ENCODE assay signal across 21 cellular contexts in genomic region chr1:234504969-234505773, GRCh38. TPM values are rescaled to one million over a fixed set of nuclear protein-coding genes. Genes with fewer than 3 reads are reported as not detected.
DNase-seq lines count a peak whose midpoint lies in the region; TF ChIP-seq lines count a peak whose summit lies in the region.
"Had no signal": no experiment of that assay in that cellular context is flagged by ENCODE, and none has a peak within 500 bp of the region (broad histone marks: within the 10 kb centered on the region; RNA-seq: fewer than 3 reads in every experiment).

No MANE protein-coding gene starts in this region.

- H3K27me3 Mint-ChIP-seq in activated CD4-positive, alpha-beta T cell treated with anti-CD3 and anti-CD28 coated beads, Interleukin-2, amount 10 ng/mL, durations not matched to agents 7 days and 5 days, result peaks cover 1% of the 10 kb centered on the region
- H3K27me3 Mint-ChIP-seq: activated naive CD8-positive, alpha-beta T cell treated with anti-CD3 and anti-CD28 coated beads for 36 hours had no signal

- CTCF ChIA-PET in activated CD4-positive, alpha-beta T cell treated with anti-CD3 and anti-CD28 coated beads, Interleukin-2, amount 10 ng/mL, durations not matched to agents 7 days and 5 days (lab: Charles Lee), result interaction anchor here (0.6 to 2.2 kb wide), 5 partner anchors 11 to 503 kb away, joined by 3 to 8 read pairs (median 5); no protein-coding TSS in a partner anchor
- CTCF ChIA-PET in mammary epithelial cell (lab: Charles Lee; ENCODE audit: low non-redundant PET), result no interaction called here

- WGBS in mammary epithelial cell (ENCODE audit: low coverage, missing lambda C conversion rate), result 96% methylated on average over 4 of the region's 4 CpGs
- WGBS in sigmoid colon, 2 donors, result 90 to 92% methylated on average over 4 of the region's 4 CpGs

- H3K36me3 ChIP-seq in Karpas-422 (ENCODE audit: insufficient read depth, low read length) (no peaks in the 10 kb centered on the region), mammary epithelial cell (ENCODE audit: insufficient read depth, low read length) (no peaks in the 10 kb centered on the region), sigmoid colon (no peaks in the 10 kb centered on the region)

- H3K4me3 ChIP-seq in Karpas-422 (ENCODE audit: low read length), result no peak overlapping the region
- H3K4me3 ChIP-seq in mammary epithelial cell (replicated peaks in 1 of 3; ENCODE audit: insufficient read depth in 1 of 3, low read depth in 2 of 3, low read length in 3 of 3), result no peak overlapping the region
- no peak overlapping the region for H3K4me3 ChIP-seq in sigmoid colon
- H3K4me3 ChIP-seq: mucosa of descending colon, smooth muscle cell had no signal

- H3K4me1 ChIP-seq in Karpas-422 (ENCODE audit: low read length) (peaks cover 7% of the 10 kb centered on the region; the same call in 1 of the 2 replicates), mammary epithelial cell (ENCODE audit: insufficient read depth, low read length) (peaks cover 36% of the 10 kb centered on the region), sigmoid colon (peaks cover 0 to 14% (median 10%) of the 10 kb centered on the region in 4 donors)

- H2AFZ ChIP-seq in Karpas-422 (ENCODE audit: low read length) (no peak overlapping the region), mammary epithelial cell (ENCODE audit: low read depth, low read length) (peak overlapping the region; percentile 56)

- no peaks in the 10 kb centered on the region for H4K20me1 ChIP-seq in Karpas-422 (ENCODE audit: insufficient read depth, low read depth, low read length)
- H4K20me1 ChIP-seq in mammary epithelial cell (ENCODE audit: insufficient read depth, low read length), result no peaks in the 10 kb centered on the region

- DNase-seq in activated CD4-positive, alpha-beta T cell treated with anti-CD3 and anti-CD28 coated beads, Interleukin-2, amount 10 ng/mL, durations not matched to agents 7 days and 5 days, result no peak
- no peak for DNase-seq in activated CD4-positive, alpha-beta T cell treated with anti-CD3 and anti-CD28 coated beads, Interleukin-2, amount 50 U/mL, for 48 hours
- DNase-seq in Karpas-422 (peak; percentile 28), mammary epithelial cell (no peak), sigmoid colon (peak; percentile 9), KBM-7 (no peak), NAMALWA (ENCODE audit: low spot score) (no peak), GM20000 (ENCODE audit: low spot score) (no peak)
- DNase-seq: activated naive CD8-positive, alpha-beta T cell treated with anti-CD3 and anti-CD28 coated beads for 36 hours; activated T-cell treated with anti-CD3 and anti-CD28 coated beads, Interleukin-2, amount 50 U/mL, for 1 hour; CD4-positive, alpha-beta T cell; central memory CD4-positive, alpha-beta T cell; effector CD8-positive, alpha-beta T cell; hypothalamus; mucosa of descending colon; NCI-H146; NCI-H345; NK-92 treated with Interleukin-12 subunit alpha and Interleukin-12 subunit beta, amount 100 ng/mL, for 24 hours; SIG-M5; T1000 had no signal

- intact Hi-C loops in mammary epithelial cell (cut with micrococcal nuclease), result loop anchor here (1.0 kb wide), 1 partner anchor 59 kb away; no protein-coding TSS in a partner anchor
- intact Hi-C loops in sigmoid colon (cut with DNase I), result loop anchor here (5.0 kb wide), 1 partner anchor 82 kb away; no protein-coding TSS in a partner anchor

- peak overlapping the region; percentile 28 for H3K27ac Mint-ChIP-seq in activated CD4-positive, alpha-beta T cell treated with anti-CD3 and anti-CD28 coated beads, Interleukin-2, amount 10 ng/mL, durations not matched to agents 7 days and 5 days
- H3K27ac Mint-ChIP-seq: activated naive CD8-positive, alpha-beta T cell treated with anti-CD3 and anti-CD28 coated beads for 36 hours; CD4-positive, alpha-beta T cell had no signal

- H3K9me2 ChIP-seq in Karpas-422 (replicated peaks; ENCODE audit: insufficient read depth, low read length), result no peaks in the 10 kb centered on the region

- dilution Hi-C loops in mammary epithelial cell (cut with HindIII; ENCODE audit: low sequenced_read_pairs), result loop anchor here (5.0 to 10.0 kb wide), 3 partner anchors 47 to 197 kb away; no protein-coding TSS in a partner anchor

- no peak for TF ChIP-seq EP300 in sigmoid colon (IDR thresholded peaks at IDR 0.05)

- H3K4me2 ChIP-seq in Karpas-422 (ENCODE audit: low read depth, low read length, poor library complexity, severe bottlenecking) (no peak overlapping the region), mammary epithelial cell (ENCODE audit: insufficient read depth, low read depth, low read length) (peak overlapping the region; percentile 40)
- H3K4me2 ChIP-seq: smooth muscle cell had no signal

- H3K27ac ChIP-seq in Karpas-422 (ENCODE audit: low read length) (no peak overlapping the region), mammary epithelial cell (ENCODE audit: insufficient read depth, low read depth, low read length) (peak overlapping the region; percentile 90), sigmoid colon (no peak overlapping the region)

- H3K27me3 ChIP-seq in Karpas-422 (ENCODE audit: low read length) (no peaks in the 10 kb centered on the region), mammary epithelial cell (ENCODE audit: insufficient read depth, low read length) (no peaks in the 10 kb centered on the region), sigmoid colon (no peaks in the 10 kb centered on the region)

- BruUV-seq in mammary epithelial cell (replicated peaks; lab: Mats Ljungman, UMichigan), result TSS peak; percentile 77

- H3K9me3 ChIP-seq in Karpas-422 (ENCODE audit: low read length), result no peaks in the 10 kb centered on the region
- H3K9me3 ChIP-seq in mammary epithelial cell (replicated peaks; ENCODE audit: insufficient read depth, low read length), result no peaks in the 10 kb centered on the region
- no peaks in the 10 kb centered on the region for H3K9me3 ChIP-seq in sigmoid colon
- H3K9me3 ChIP-seq: mucosa of descending colon had no signal

- peaks cover 6% of the 10 kb centered on the region for H3K36me3 Mint-ChIP-seq in activated CD4-positive, alpha-beta T cell treated with anti-CD3 and anti-CD28 coated beads, Interleukin-2, amount 10 ng/mL, durations not matched to agents 7 days and 5 days (ENCODE audit: low read depth)

- TF ChIP-seq CTCF in mammary epithelial cell (conservative IDR thresholded peaks at IDR 0.05 in 1 of 2, IDR thresholded peaks at IDR 0.05 in 1 of 2; ENCODE audit: extremely low read depth in 1 of 2, insufficient read depth in 1 of 2, low read depth in 1 of 2, low read length in 2 of 2) (no peak), sigmoid colon (IDR thresholded peaks at IDR 0.05) (no peak), GM20000 (IDR thresholded peaks at IDR 0.05; ENCODE audit: extremely low read depth, missing control alignments) (no peak)

- POLR2A ChIA-PET in activated CD4-positive, alpha-beta T cell treated with anti-CD3 and anti-CD28 coated beads, Interleukin-2, amount 10 ng/mL, durations not matched to agents 7 days and 5 days (lab: Charles Lee), result no interaction called here

- H3K9ac ChIP-seq in Karpas-422 (ENCODE audit: low read length) (no peak overlapping the region), mammary epithelial cell (ENCODE audit: insufficient read depth, low read length) (peak overlapping the region; percentile 56)

- in situ Hi-C loops in mammary epithelial cell (cut with MboI; ENCODE audit: low sequenced_read_pairs in 2 of 2) (loop anchor here in 1 of 2 donors (5.0 kb wide), 1 partner anchor 102 kb away; no protein-coding TSS in a partner anchor), KBM-7 (cut with MboI; ENCODE audit: low pct_unique_long_range_greater_than_20kb, low sequenced_read_pairs) (no loop called here)

- peaks cover 6% of the 10 kb centered on the region for H3K9me3 Mint-ChIP-seq in activated CD4-positive, alpha-beta T cell treated with anti-CD3 and anti-CD28 coated beads, Interleukin-2, amount 10 ng/mL, durations not matched to agents 7 days and 5 days
- H3K9me3 Mint-ChIP-seq: CD4-positive, alpha-beta T cell had no signal

- peaks cover 26% of the 10 kb centered on the region for H3K4me1 Mint-ChIP-seq in activated CD4-positive, alpha-beta T cell treated with anti-CD3 and anti-CD28 coated beads, Interleukin-2, amount 10 ng/mL, durations not matched to agents 7 days and 5 days

- H3K79me2 ChIP-seq in Karpas-422 (ENCODE audit: low read length) (no peaks in the 10 kb centered on the region), mammary epithelial cell (ENCODE audit: insufficient read depth, low read length) (no peaks in the 10 kb centered on the region)

- TF ChIP-seq POLR2A in sigmoid colon (IDR thresholded peaks at IDR 0.05), result no peak

- no peak overlapping the region for H3K4me3 Mint-ChIP-seq in activated CD4-positive, alpha-beta T cell treated with anti-CD3 and anti-CD28 coated beads, Interleukin-2, amount 10 ng/mL, durations not matched to agents 7 days and 5 days
- H3K4me3 Mint-ChIP-seq: activated naive CD8-positive, alpha-beta T cell treated with anti-CD3 and anti-CD28 coated beads for 36 hours; CD4-positive, alpha-beta T cell had no signal

RNA-seq across cellular contexts. Expression of gene TARBP1, which starts 26.2 kb away (rescaled TPM):
- 10 to 100 TPM; 31.3 to 33.2 TPM for total RNA-seq in activated CD4-positive, alpha-beta T cell treated with anti-CD3 and anti-CD28 coated beads, Interleukin-2, amount 10 ng/mL, durations not matched to agents 7 days and 5 days
- total RNA-seq in Karpas-422 (2014; rRNA removed; shearing (Covaris generic); ENCODE audit: low replicate concordance), result 27.9 and 70.9 TPM in 2 replicates
- total RNA-seq in mammary epithelial cell (10 to 100 TPM; 16.1 to 18.0 TPM), sigmoid colon (10 to 100 TPM in 3 of 4 donors, 1 to 10 TPM in 1; 9.2 to 21.0 (median 12.3) TPM)
- polyA plus RNA-seq in mammary epithelial cell (17.8 TPM), sigmoid colon (10 to 100 TPM in 1 of 3 donors, 1 to 10 TPM in 2; 5.5 to 22.1 (median 9.0) TPM)
- polyA minus RNA-seq in mammary epithelial cell, result 32.8 TPM

Comparison
In these comparisons a context has a peak if more than half of its experiments do, and no peak if none do; other contexts are left out.
1. DNase-seq: peak in Karpas-422 (single experiment) and sigmoid colon (single experiment); none in activated CD4-positive, alpha-beta T cell treated with anti-CD3 and anti-CD28 coated beads, Interleukin-2, amount 10 ng/mL, durations not matched to agents 7 days and 5 days (single experiment), activated CD4-positive, alpha-beta T cell treated with anti-CD3 and anti-CD28 coated beads, Interleukin-2, amount 50 U/mL, for 48 hours (0 of 2), mammary epithelial cell (single experiment), KBM-7 (single experiment), NAMALWA (single experiment) and GM20000 (single experiment).